1 cellular context compared by ENCODE assay signal in the genomic region with DNA sequence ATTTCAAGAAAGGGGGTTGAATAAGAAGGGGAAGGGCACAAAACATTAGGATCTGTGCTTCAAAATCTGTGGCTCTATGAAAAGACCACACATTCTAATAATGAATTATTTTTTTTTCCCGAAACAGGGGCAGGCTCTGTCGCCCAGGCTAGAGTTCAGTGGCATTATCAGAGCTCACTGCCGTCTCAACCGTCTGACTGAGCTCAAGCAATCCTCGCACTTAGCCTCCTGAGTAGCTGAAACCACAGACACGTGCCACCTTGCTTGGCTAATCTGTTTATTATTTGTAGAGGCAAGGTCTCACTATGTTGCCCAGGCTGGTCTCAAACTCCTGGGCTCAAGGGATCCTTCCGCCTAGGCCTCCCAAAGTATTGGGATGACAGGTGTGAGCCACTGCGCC.
TF ChIP-seq lines count a peak whose summit lies in the region.

No MANE protein-coding gene starts in this region.

TF ChIP-seq in A549, 52 proteins besides CTCF, POLR2A, EP300 and RAD21:
- TF ChIP-seq, protein P1, sequence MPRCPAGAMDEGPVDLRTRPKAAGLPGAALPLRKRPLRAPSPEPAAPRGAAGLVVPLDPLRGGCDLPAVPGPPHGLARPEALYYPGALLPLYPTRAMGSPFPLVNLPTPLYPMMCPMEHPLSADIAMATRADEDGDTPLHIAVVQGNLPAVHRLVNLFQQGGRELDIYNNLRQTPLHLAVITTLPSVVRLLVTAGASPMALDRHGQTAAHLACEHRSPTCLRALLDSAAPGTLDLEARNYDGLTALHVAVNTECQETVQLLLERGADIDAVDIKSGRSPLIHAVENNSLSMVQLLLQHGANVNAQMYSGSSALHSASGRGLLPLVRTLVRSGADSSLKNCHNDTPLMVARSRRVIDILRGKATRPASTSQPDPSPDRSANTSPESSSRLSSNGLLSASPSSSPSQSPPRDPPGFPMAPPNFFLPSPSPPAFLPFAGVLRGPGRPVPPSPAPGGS (IDR thresholded peaks at IDR 0.05): no peak
- TF ChIP-seq EHMT2 (IDR thresholded peaks at IDR 0.05; ENCODE audit: low read depth) (no peak), CBX8 (IDR thresholded peaks at IDR 0.05) (no peak), JUNB (IDR thresholded peaks at IDR 0.05) (no peak), ZC3H11A (IDR thresholded peaks at IDR 0.05) (no peak), FOSB (CRISPR knock-in tag; IDR thresholded peaks at IDR 0.05) (no peak), FOXS1 (CRISPR knock-in tag; IDR thresholded peaks at IDR 0.05) (no peak)
